8 cellular contexts compared by ENCODE assay signal in genomic region chr11:46593550-46594382, GRCh38. TPM values are rescaled to one million over a fixed set of nuclear protein-coding genes. Genes with fewer than 3 reads are reported as not detected.
DNase-seq lines count a peak whose midpoint lies in the region; ATAC-seq and TF ChIP-seq lines count a peak whose summit lies in the region.

TSS of gene AMBRA1 (minus strand) at chr11:46594023. CDS start at chr11:46548380, 45,643 bp downstream.

- in situ Hi-C loops in transverse colon (cut with MboI; ENCODE audit: low pct_ligation_motif_present in 1 of 4, low pct_unique_long_range_greater_than_20kb in 1 of 4, low sequenced_read_pairs in 3 of 4), result no loop called here

- H3K27ac ChIP-seq in heart left ventricle, result peak within 1 kb of the TSS; percentile 70 to 88 (median 82)
- H3K27ac ChIP-seq in transverse colon, result peak within 1 kb of the TSS; percentile 78 to 89 (median 85)

- 1 to 2% (median 2%) methylated on average over 45 to 54 of the region's 54 CpGs for WGBS in heart left ventricle, 4 donors
- 2 to 11% methylated on average over 5 to 47 of the region's 54 CpGs for WGBS in transverse colon (ENCODE audit: low coverage in 1 of 2), 2 donors

- intact Hi-C loops in heart left ventricle (cut with DNase I), result loop anchor here in 1 of 10 donors (2.0 kb wide), 1 partner anchor 23 kb away; the partner anchor contains the start of genes ATG13 and HARBI1
- intact Hi-C loops in transverse colon (cut with DNase I; ENCODE audit: low total_unique reads), result no loop called here

- H3K9ac ChIP-seq in adipocyte (ENCODE audit: low read length), result peak within 1 kb of the TSS; percentile 96

- TF ChIP-seq POLR2A in heart left ventricle (IDR thresholded peaks at IDR 0.05), result peak in 1 of 2 donors; percentile 38
- TF ChIP-seq POLR2A in transverse colon (IDR thresholded peaks at IDR 0.05), result peak; percentile 70

- TF ChIP-seq EP300 in transverse colon (IDR thresholded peaks at IDR 0.05; ENCODE audit: low read depth), result no peak

- DNase-seq in GM12865 (ENCODE audit: low read depth) (peak; percentile 95), NCI-H1417 treated with DMSO at 0.1 percent for 48 hours (lab: John Stamatoyannopoulos, UW) (peak; percentile 60), T follicular helper cell (ENCODE audit: low read depth) (peak; percentile 70), adipocyte (ENCODE audit: low read depth) (peak; percentile 96), heart left ventricle (peak; percentile 83 to 89 (median 86)), pons (ENCODE audit: low spot score) (peak; percentile 93), transverse colon (peak; percentile 91)

- H3K36me3 ChIP-seq in adipocyte (ENCODE audit: control insufficient read depth, insufficient read depth, low read length, severe bottlenecking), result no peaks in the 10 kb centered on the region
- no peaks in the 10 kb centered on the region for H3K36me3 ChIP-seq in heart left ventricle
- no peaks in the 10 kb centered on the region for H3K36me3 ChIP-seq in transverse colon

- ATAC-seq in HG02759 (IDR thresholded peaks at IDR 0.05; ENCODE audit: unreplicated experiment) (peak; percentile 80), heart left ventricle (peak; percentile 84 to 96 (median 92))

- TF ChIP-seq CTCF in GM12865 (IDR thresholded peaks at IDR 0.05; ENCODE audit: insufficient read depth, low read depth, low read length, missing control alignments), result no peak
- peak in 1 of 12 donors; percentile 9 for TF ChIP-seq CTCF in heart left ventricle (IDR thresholded peaks at IDR 0.05)
- TF ChIP-seq CTCF in transverse colon (IDR thresholded peaks at IDR 0.05), result no peak

- H3K4me3 ChIP-seq in GM12865 (ENCODE audit: low read depth, low read length), result peak within 1 kb of the TSS; percentile 87
- H3K4me3 ChIP-seq in adipocyte (ENCODE audit: low read length), result peak within 1 kb of the TSS; percentile 99
- H3K4me3 ChIP-seq in heart left ventricle, result peak within 1 kb of the TSS; percentile 66 to 99 (median 91)
- peak within 1 kb of the TSS; percentile 77 to 98 (median 89) for H3K4me3 ChIP-seq in transverse colon

- H3K27me3 ChIP-seq in adipocyte (replicated peaks; ENCODE audit: control insufficient read depth, insufficient read depth, low read length) (no peaks in the 10 kb centered on the region), heart left ventricle (no peaks in the 10 kb centered on the region), transverse colon (no peaks in the 10 kb centered on the region)

- H3K9me3 ChIP-seq in adipocyte (ENCODE audit: control insufficient read depth, low read length) (no peaks in the 10 kb centered on the region), heart left ventricle (no peaks in the 10 kb centered on the region), transverse colon (no peaks in the 10 kb centered on the region)

- peaks cover 33% of the 10 kb centered on the region for H3K4me1 ChIP-seq in adipocyte (ENCODE audit: control insufficient read depth, insufficient read depth, low read length)
- H3K4me1 ChIP-seq in heart left ventricle, result peaks cover 0 to 51% (median 31%) of the 10 kb centered on the region in 12 donors
- H3K4me1 ChIP-seq in transverse colon, result peaks cover 16 to 50% (median 39%) of the 10 kb centered on the region in 4 donors

RNA-seq across cellular contexts. Expression of gene AMBRA1, which starts in this region (rescaled TPM):
- total RNA-seq in heart left ventricle, result 10 to 100 TPM; 13.3 to 23.5 (median 16.7) TPM
- polyA plus RNA-seq in heart left ventricle, result 10 to 100 TPM in 1 of 2 donors, 1 to 10 TPM in 1; 5.6 to 11.0 TPM
- 10 to 100 TPM; 43.4 to 48.9 (median 46.3) TPM for total RNA-seq in transverse colon

Comparison
In these comparisons a context has a peak if more than half of its experiments do, and no peak if none do; other contexts are left out.
1. Peak in every context shown above with its lines: DNase-seq, ATAC-seq, H3K4me3 ChIP-seq and H3K27ac ChIP-seq.